Comparison of ENCODE assay signal across 20 cellular contexts in the genomic region with DNA sequence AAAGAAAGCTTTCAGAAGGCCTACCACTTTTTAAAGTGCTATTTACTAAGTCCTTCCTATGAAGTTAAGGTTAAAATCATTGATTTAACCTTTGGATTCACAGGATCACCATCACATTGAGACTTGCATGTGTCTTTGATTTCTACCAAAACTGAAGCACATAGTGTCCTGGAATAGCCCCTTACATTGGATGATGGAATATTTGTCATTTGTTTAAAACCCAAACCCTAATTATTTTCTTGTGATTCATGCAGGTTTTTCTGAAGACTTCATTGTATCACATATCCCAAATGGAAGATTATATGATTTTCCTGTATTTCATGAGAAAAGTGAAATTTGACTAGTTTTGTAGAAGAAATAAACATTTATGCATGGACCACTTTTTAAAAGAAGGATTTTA. TPM values are rescaled to one million over a fixed set of nuclear protein-coding genes. Genes with fewer than 3 reads are reported as not detected.
DNase-seq lines count a peak whose midpoint lies in the region; ATAC-seq, FAIRE-seq and TF ChIP-seq lines count a peak whose summit lies in the region.
"Had no signal": no experiment of that assay in that cellular context is flagged by ENCODE, and none has a peak within 500 bp of the region (broad histone marks: within the 10 kb centered on the region; RNA-seq: fewer than 3 reads in every experiment).

No MANE protein-coding gene starts in this region.

- H3K9me3 ChIP-seq in cardiac muscle cell (ENCODE audit: low read depth): no peaks in the 10 kb centered on the region
- no peaks in the 10 kb centered on the region for H3K9me3 ChIP-seq in iPS-20b (ENCODE audit: insufficient read depth, low read depth, low read length)

- TF ChIP-seq CTCF in cardiac muscle cell (IDR thresholded peaks at IDR 0.05; ENCODE audit: low read depth, low read length): no peak

- DNase-seq in cardiac muscle cell (ENCODE audit: low read depth in 1 of 2, low spot score in 1 of 2) (no peak), left cardiac atrium (no peak), GM19240 (ENCODE audit: insufficient read length, low spot score) (no peak), NCI-H2171 treated with DMSO at 0.1 percent for 48 hours (lab: John Stamatoyannopoulos, UW) (no peak)
- no peak for DNase-seq in activated CD8-positive, alpha-beta memory T cell treated with anti-CD3 and anti-CD28 coated beads, Interleukin-2, amount 10 ng/mL, durations not matched to agents 7 days and 5 days
- DNase-seq: activated CD4-positive, alpha-beta T cell treated with anti-CD3 and anti-CD28 coated beads, Interleukin-2, amount 10 ng/mL, durations not matched to agents 24 days and 14 days; activated T-cell treated with anti-CD3 and anti-CD28 coated beads, Interleukin-2, amount 50 U/mL, for 1 hour; central memory CD4-positive, alpha-beta T cell; effector memory CD4-positive, alpha-beta T cell; MM.1S; NCI-H187; NCI-H526; PC-9 had no signal

- CTCF ChIA-PET in activated CD8-positive, alpha-beta memory T cell treated with anti-CD3 and anti-CD28 coated beads, Interleukin-2, amount 10 ng/mL, durations not matched to agents 7 days and 5 days (lab: Charles Lee): no interaction called here

- peak overlapping the region; percentile 36 for H3K27ac ChIP-seq in cardiac muscle cell
- H3K27ac ChIP-seq in iPS-20b (ENCODE audit: low read length): no peak overlapping the region
- H3K27ac ChIP-seq: PC-9 had no signal

- H3K27me3 ChIP-seq in cardiac muscle cell (no peaks in the 10 kb centered on the region), iPS-20b (ENCODE audit: insufficient read depth, low read length) (no peaks in the 10 kb centered on the region)

- no peak overlapping the region for H3K4me3 Mint-ChIP-seq in activated CD8-positive, alpha-beta memory T cell treated with anti-CD3 and anti-CD28 coated beads, Interleukin-2, amount 10 ng/mL, durations not matched to agents 7 days and 5 days
- H3K4me3 Mint-ChIP-seq: activated CD4-positive, alpha-beta T cell treated with anti-CD3 and anti-CD28 coated beads, Interleukin-2, amount 10 ng/mL, durations not matched to agents 24 days and 14 days; stimulated activated naive CD8-positive, alpha-beta T cell treated with anti-CD3 and anti-CD28 coated beads, Interleukin-15, Interleukin-2, amounts not matched to agents 100 ng/mL and 50 ng/mL, for 24 hours had no signal

- no peak overlapping the region for H3K27ac Mint-ChIP-seq in activated CD8-positive, alpha-beta memory T cell treated with anti-CD3 and anti-CD28 coated beads, Interleukin-2, amount 10 ng/mL, durations not matched to agents 7 days and 5 days
- H3K27ac Mint-ChIP-seq: activated CD4-positive, alpha-beta T cell treated with anti-CD3 and anti-CD28 coated beads, Interleukin-2, amount 10 ng/mL, durations not matched to agents 24 days and 14 days; activated naive CD4-positive, alpha-beta T cell treated with anti-CD3 and anti-CD28 coated beads, Interleukin-2, amount 50 U/mL, for 72 hours; stimulated activated naive CD8-positive, alpha-beta T cell treated with anti-CD3 and anti-CD28 coated beads, Interleukin-15, Interleukin-2, amounts not matched to agents 100 ng/mL and 50 ng/mL, for 24 hours had no signal

- H3K36me3 Mint-ChIP-seq in activated CD8-positive, alpha-beta memory T cell treated with anti-CD3 and anti-CD28 coated beads, Interleukin-2, amount 10 ng/mL, durations not matched to agents 7 days and 5 days: no peaks in the 10 kb centered on the region
- H3K36me3 Mint-ChIP-seq: activated naive CD4-positive, alpha-beta T cell treated with anti-CD3 and anti-CD28 coated beads, Interleukin-2, amount 50 U/mL, for 72 hours had no signal

- peaks cover 3% of the 10 kb centered on the region for H3K4me1 Mint-ChIP-seq in activated CD8-positive, alpha-beta memory T cell treated with anti-CD3 and anti-CD28 coated beads, Interleukin-2, amount 10 ng/mL, durations not matched to agents 7 days and 5 days

- peak; percentile 49 for FAIRE-seq in colon (lab: Jason Lieb, UNC)
- FAIRE-seq: GM12878 had no signal

- no peaks in the 10 kb centered on the region for H3K9me3 Mint-ChIP-seq in activated CD8-positive, alpha-beta memory T cell treated with anti-CD3 and anti-CD28 coated beads, Interleukin-2, amount 10 ng/mL, durations not matched to agents 7 days and 5 days (ENCODE audit: low read depth)
- H3K9me3 Mint-ChIP-seq: activated CD4-positive, alpha-beta T cell treated with anti-CD3 and anti-CD28 coated beads, Interleukin-2, amount 10 ng/mL, durations not matched to agents 24 days and 14 days; activated naive CD4-positive, alpha-beta T cell treated with anti-CD3 and anti-CD28 coated beads, Interleukin-2, amount 50 U/mL, for 72 hours; neural crest cell; stimulated activated naive CD8-positive, alpha-beta T cell treated with anti-CD3 and anti-CD28 coated beads, Interleukin-15, Interleukin-2, amounts not matched to agents 100 ng/mL and 50 ng/mL, for 24 hours had no signal

- ATAC-seq in left cardiac atrium: no peak
- ATAC-seq in HG03135 (IDR thresholded peaks at IDR 0.05; ENCODE audit: unreplicated experiment): no peak
- no peak for ATAC-seq in activated CD8-positive, alpha-beta memory T cell treated with anti-CD3 and anti-CD28 coated beads, Interleukin-2, amount 10 ng/mL, durations not matched to agents 7 days and 5 days
- ATAC-seq: activated naive CD4-positive, alpha-beta T cell treated with anti-CD3 and anti-CD28 coated beads, Interleukin-2, amount 50 U/mL, for 72 hours; GM12878 had no signal

- H3K27me3 Mint-ChIP-seq in activated CD8-positive, alpha-beta memory T cell treated with anti-CD3 and anti-CD28 coated beads, Interleukin-2, amount 10 ng/mL, durations not matched to agents 7 days and 5 days: no peaks in the 10 kb centered on the region

- intact Hi-C loops in left cardiac atrium (cut with DNase I): loop anchor here in 1 of 2 donors (5.0 kb wide), 1 partner anchor 169 kb away; no protein-coding TSS in a partner anchor

- peaks cover 33% of the 10 kb centered on the region for H3K4me1 ChIP-seq in cardiac muscle cell (ENCODE audit: low read depth)
- H3K4me1 ChIP-seq in iPS-20b (ENCODE audit: insufficient read depth, low read length): peaks cover 33% of the 10 kb centered on the region

- H3K36me3 ChIP-seq in cardiac muscle cell (no peaks in the 10 kb centered on the region), iPS-20b (ENCODE audit: insufficient read depth, low read depth, low read length) (no peaks in the 10 kb centered on the region)

- H3K4me3 ChIP-seq in cardiac muscle cell (peak overlapping the region; percentile 56), iPS-20b (ENCODE audit: low read length) (peak overlapping the region; percentile 89)
- H3K4me3 ChIP-seq: GM12878, PC-9 had no signal

- 0 out of 2 replicates have a peak overlapping the region, but pooled peaks have one; percentile 7 for H3K9ac ChIP-seq in iPS-20b (ENCODE audit: low read depth, low read length)

RNA-seq across cellular contexts. Expression of a gene that starts 3.3 kb away (rescaled TPM):
- total RNA-seq in cardiac muscle cell (35.9 and 37.3 TPM in 2 replicates), left cardiac atrium (1 to 10 TPM; 6.8 to 8.8 TPM)
- 33.5 and 34.1 TPM in 2 replicates for polyA plus RNA-seq in cardiac muscle cell
- total RNA-seq in activated CD8-positive, alpha-beta memory T cell treated with anti-CD3 and anti-CD28 coated beads, Interleukin-2, amount 10 ng/mL, durations not matched to agents 7 days and 5 days: 1 to 10 TPM in 1 of 2 experiments, under 1 TPM in 1; 0.82 to 1.4 TPM
